Comparison of ENCODE assay signal across 1 cellular context in genomic region chr7:26525413-26526287, GRCh38.
TF ChIP-seq lines count a peak whose summit lies in the region.

No MANE protein-coding gene starts in this region.

TF ChIP-seq in HEK293, 187 proteins besides CTCF, POLR2A, EP300 and RAD21 (continued from another document):
- TF ChIP-seq ZNF488 (tag by site-specific recombination; IDR thresholded peaks at IDR 0.05) (no peak), ZNF433 (tag by site-specific recombination; IDR thresholded peaks at IDR 0.05; ENCODE audit: low read depth) (no peak), ZFP37 (tag by site-specific recombination; IDR thresholded peaks at IDR 0.05) (no peak), YY2 (tag by site-specific recombination; IDR thresholded peaks at IDR 0.05) (no peak), AEBP2 (tag by site-specific recombination; IDR thresholded peaks at IDR 0.05; ENCODE audit: borderline replicate concordance) (no peak), ZNF692 (tag by site-specific recombination; IDR thresholded peaks at IDR 0.05) (no peak), ZNF391 (tag by site-specific recombination; IDR thresholded peaks at IDR 0.05; ENCODE audit: borderline replicate concordance, low read depth) (no peak), PRDM10 (tag by site-specific recombination; IDR thresholded peaks at IDR 0.05) (no peak), ZNF146 (tag by site-specific recombination; IDR thresholded peaks at IDR 0.05) (no peak), ZSCAN16 (tag by site-specific recombination; IDR thresholded peaks at IDR 0.05) (peak; percentile 81), TSHZ1 (tag by site-specific recombination; IDR thresholded peaks at IDR 0.05; ENCODE audit: borderline replicate concordance) (no peak), PBX3 (CRISPR knock-in tag; IDR thresholded peaks at IDR 0.05) (no peak), ZNF645 (tag by site-specific recombination; IDR thresholded peaks at IDR 0.05) (no peak), MEIS1 (CRISPR knock-in tag; IDR thresholded peaks at IDR 0.05; ENCODE audit: borderline replicate concordance) (no peak), ZSCAN18 (tag by site-specific recombination; IDR thresholded peaks at IDR 0.05) (no peak), ZNF76 (tag by site-specific recombination; IDR thresholded peaks at IDR 0.05; ENCODE audit: borderline replicate concordance, low read depth) (no peak), SALL2 (tag by site-specific recombination; IDR thresholded peaks at IDR 0.05; ENCODE audit: borderline replicate concordance) (no peak), SP2 (tag by site-specific recombination; IDR thresholded peaks at IDR 0.05) (peak; percentile 34; the same call in 1 of the 2 replicates), ZNF623 (tag by site-specific recombination; IDR thresholded peaks at IDR 0.05) (no peak), ZNF776 (tag by site-specific recombination; IDR thresholded peaks at IDR 0.05; ENCODE audit: borderline replicate concordance) (no peak), ZBTB10 (tag by site-specific recombination; IDR thresholded peaks at IDR 0.05) (no peak), ZNF560 (tag by site-specific recombination; IDR thresholded peaks at IDR 0.05; ENCODE audit: borderline replicate concordance) (no peak), SCRT1 (tag by site-specific recombination; IDR thresholded peaks at IDR 0.05; ENCODE audit: borderline replicate concordance) (peak; percentile 17; the same call in 1 of the 2 replicates), ZNF660 (tag by site-specific recombination; IDR thresholded peaks at IDR 0.05) (no peak)
